In the genomic region with DNA sequence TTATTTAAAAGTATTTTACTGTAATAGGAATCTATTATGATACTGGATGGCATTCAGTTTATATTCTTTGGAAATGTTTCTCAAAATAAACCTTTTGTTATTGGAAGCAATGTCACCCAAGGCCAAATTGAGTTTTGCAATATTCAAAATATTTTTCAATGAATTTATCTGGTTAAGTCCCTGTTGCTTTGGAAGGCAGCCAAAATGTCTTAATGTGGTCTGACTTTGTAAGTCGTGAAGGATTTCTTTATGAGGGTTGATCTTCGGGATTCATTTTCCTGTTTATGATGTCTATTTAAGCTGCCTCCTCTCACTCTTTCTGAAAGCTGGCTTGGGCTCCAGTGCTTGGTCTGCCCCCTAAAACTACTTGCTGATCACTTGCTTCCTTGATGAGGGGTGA, we compare ENCODE assay signal across 1 cellular context.
TF ChIP-seq lines count a peak whose summit lies in the region.

No MANE protein-coding gene starts in this region.

TF ChIP-seq in IMR-90, 13 proteins besides CTCF, POLR2A, EP300 and RAD21 (continued from another document):
- TF ChIP-seq, protein P1, sequence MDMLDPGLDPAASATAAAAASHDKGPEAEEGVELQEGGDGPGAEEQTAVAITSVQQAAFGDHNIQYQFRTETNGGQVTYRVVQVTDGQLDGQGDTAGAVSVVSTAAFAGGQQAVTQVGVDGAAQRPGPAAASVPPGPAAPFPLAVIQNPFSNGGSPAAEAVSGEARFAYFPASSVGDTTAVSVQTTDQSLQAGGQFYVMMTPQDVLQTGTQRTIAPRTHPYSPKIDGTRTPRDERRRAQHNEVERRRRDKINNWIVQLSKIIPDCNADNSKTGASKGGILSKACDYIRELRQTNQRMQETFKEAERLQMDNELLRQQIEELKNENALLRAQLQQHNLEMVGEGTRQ (IDR thresholded peaks at IDR 0.05; ENCODE audit: low read depth, low read length): no peak
- no peak for TF ChIP-seq MXI1 (IDR thresholded peaks at IDR 0.05; ENCODE audit: borderline replicate concordance, low read depth, low read length)
- no peak for TF ChIP-seq SMC3 (IDR thresholded peaks at IDR 0.05; ENCODE audit: low read depth, low read length)
- TF ChIP-seq, protein P2, sequence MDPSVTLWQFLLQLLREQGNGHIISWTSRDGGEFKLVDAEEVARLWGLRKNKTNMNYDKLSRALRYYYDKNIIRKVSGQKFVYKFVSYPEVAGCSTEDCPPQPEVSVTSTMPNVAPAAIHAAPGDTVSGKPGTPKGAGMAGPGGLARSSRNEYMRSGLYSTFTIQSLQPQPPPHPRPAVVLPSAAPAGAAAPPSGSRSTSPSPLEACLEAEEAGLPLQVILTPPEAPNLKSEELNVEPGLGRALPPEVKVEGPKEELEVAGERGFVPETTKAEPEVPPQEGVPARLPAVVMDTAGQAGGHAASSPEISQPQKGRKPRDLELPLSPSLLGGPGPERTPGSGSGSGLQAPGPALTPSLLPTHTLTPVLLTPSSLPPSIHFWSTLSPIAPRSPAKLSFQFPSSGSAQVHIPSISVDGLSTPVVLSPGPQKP (IDR thresholded peaks at IDR 0.05; ENCODE audit: borderline replicate concordance, low read depth, low read length): no peak
- TF ChIP-seq BHLHE40 (IDR thresholded peaks at IDR 0.05; ENCODE audit: low read depth, low read length): no peak
